In the genomic region with DNA sequence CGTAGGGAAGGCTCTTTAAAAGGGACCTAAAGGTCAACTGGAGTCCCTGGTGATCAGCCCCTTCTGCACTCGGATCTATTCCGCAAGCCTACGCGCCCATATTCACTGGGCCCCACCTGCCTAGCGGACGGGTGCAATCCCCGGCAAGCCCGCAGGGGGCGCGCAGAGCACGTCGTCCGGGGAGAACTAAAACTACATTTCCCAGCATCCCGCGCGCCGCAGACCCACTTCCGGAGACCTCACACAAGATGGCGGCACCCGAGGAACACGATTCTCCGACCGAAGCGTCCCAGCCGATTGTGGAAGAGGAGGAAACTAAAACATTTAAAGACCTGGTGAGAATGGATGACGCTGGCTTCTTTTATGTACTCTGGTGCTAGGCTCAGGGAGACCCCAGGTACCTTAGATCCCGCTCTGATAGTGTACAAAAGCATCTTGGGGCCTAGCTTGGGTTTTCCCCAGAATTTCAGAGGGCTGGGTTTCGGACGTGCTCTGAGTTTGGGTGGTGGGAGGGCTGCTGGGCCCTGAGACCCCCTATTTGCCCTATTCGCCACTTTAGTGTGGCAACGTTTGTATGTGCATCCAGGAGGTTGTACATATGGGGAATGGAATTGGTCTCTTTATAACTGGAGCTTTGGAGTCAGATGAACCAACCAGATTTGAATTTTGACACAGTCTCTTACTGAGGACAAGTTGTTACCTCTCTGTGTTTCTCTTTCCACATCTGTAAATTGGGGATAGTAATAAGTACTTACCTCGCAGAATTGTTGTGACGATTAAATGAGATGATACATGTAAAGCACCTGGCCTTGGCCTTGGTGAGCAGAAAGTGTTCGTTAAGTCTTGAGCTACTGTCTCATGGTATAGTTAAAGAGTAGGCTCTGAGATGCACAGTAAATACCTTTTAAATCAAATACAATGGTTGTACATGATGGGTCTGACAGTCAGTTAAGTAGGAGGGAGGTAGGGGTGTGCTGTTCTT, we compare ENCODE assay signal across 1 cellular context.
TF ChIP-seq lines count a peak whose summit lies in the region.

Gene DDX47, plus strand, starts transcription at position 227 of the 982 bp plus-strand sequence. Its CDS starts 22 bp downstream, at position 249.

TF ChIP-seq in HepG2, 621 proteins besides CTCF, POLR2A, EP300 and RAD21 (continued from another document):
- TF ChIP-seq, protein P1, sequence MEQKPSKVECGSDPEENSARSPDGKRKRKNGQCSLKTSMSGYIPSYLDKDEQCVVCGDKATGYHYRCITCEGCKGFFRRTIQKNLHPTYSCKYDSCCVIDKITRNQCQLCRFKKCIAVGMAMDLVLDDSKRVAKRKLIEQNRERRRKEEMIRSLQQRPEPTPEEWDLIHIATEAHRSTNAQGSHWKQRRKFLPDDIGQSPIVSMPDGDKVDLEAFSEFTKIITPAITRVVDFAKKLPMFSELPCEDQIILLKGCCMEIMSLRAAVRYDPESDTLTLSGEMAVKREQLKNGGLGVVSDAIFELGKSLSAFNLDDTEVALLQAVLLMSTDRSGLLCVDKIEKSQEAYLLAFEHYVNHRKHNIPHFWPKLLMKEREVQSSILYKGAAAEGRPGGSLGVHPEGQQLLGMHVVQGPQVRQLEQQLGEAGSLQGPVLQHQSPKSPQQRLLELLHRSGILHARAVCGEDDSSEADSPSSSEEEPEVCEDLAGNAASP (CRISPR knock-in tag; IDR thresholded peaks at IDR 0.05; ENCODE audit: borderline replicate concordance): peak; percentile 38; the same call in 1 of the 2 replicates
- TF ChIP-seq ZNF569 (CRISPR knock-in tag; IDR thresholded peaks at IDR 0.05; ENCODE audit: borderline replicate concordance) (no peak), HES4 (CRISPR knock-in tag; IDR thresholded peaks at IDR 0.05; ENCODE audit: borderline replicate concordance) (no peak), ZNF781 (CRISPR knock-in tag; IDR thresholded peaks at IDR 0.05; ENCODE audit: borderline replicate concordance, not compliant biosample characterization) (peak; percentile 63), FOXA1 (IDR thresholded peaks at IDR 0.05) (no peak), FOXA1 (CRISPR knock-in tag; IDR thresholded peaks at IDR 0.05) (no peak), GABPB1 (CRISPR knock-in tag; IDR thresholded peaks at IDR 0.05) (peak; percentile 99), MIER2 (CRISPR knock-in tag; IDR thresholded peaks at IDR 0.05) (no peak), KDM6A (CRISPR knock-in tag; IDR thresholded peaks at IDR 0.05; ENCODE audit: low read depth) (no peak), PHF8 (CRISPR knock-in tag; IDR thresholded peaks at IDR 0.05) (peak; percentile 92), MXD3 (CRISPR knock-in tag; IDR thresholded peaks at IDR 0.05) (peak; percentile 69; the same call in 1 of the 2 replicates), PBX3 (CRISPR knock-in tag; IDR thresholded peaks at IDR 0.05; ENCODE audit: borderline replicate concordance) (no peak), ZNF292 (CRISPR knock-in tag; IDR thresholded peaks at IDR 0.05; ENCODE audit: borderline replicate concordance, low read depth) (no peak), FIP1L1 (IDR thresholded peaks at IDR 0.05; ENCODE audit: borderline replicate concordance, insufficient read depth, low read depth, low read length) (no peak), ZNF276 (CRISPR knock-in tag; IDR thresholded peaks at IDR 0.05; ENCODE audit: low read depth) (peak; percentile 60; the same call in 1 of the 2 replicates), GPBP1L1 (CRISPR knock-in tag; IDR thresholded peaks at IDR 0.05) (no peak), WIZ (CRISPR knock-in tag; IDR thresholded peaks at IDR 0.05) (no peak; the same call in 1 of the 2 replicates), MEF2D (CRISPR knock-in tag; IDR thresholded peaks at IDR 0.05) (peak; percentile 21; the same call in 1 of the 2 replicates), KLF13 (CRISPR knock-in tag; IDR thresholded peaks at IDR 0.05) (no peak), ZNF333 (CRISPR knock-in tag; IDR thresholded peaks at IDR 0.05; ENCODE audit: borderline replicate concordance) (no peak), MIXL1 (CRISPR knock-in tag; IDR thresholded peaks at IDR 0.05) (peak; percentile 25; the same call in 1 of the 2 replicates), AGO2 (optimal IDR thresholded peaks at IDR 0.05; ENCODE audit: low read depth, low read length) (no peak), ZNF331 (CRISPR knock-in tag; IDR thresholded peaks at IDR 0.05) (peak; percentile 43; the same call in 1 of the 2 replicates), EZH2 (conservative IDR thresholded peaks at IDR 0.05; ENCODE audit: low read depth, low read length) (no peak), ZNF616 (CRISPR knock-in tag; IDR thresholded peaks at IDR 0.05; ENCODE audit: low read depth) (no peak), JUN (CRISPR knock-in tag; IDR thresholded peaks at IDR 0.05) (no peak), ZMYM2 (CRISPR knock-in tag; IDR thresholded peaks at IDR 0.05) (no peak), GZF1 (CRISPR knock-in tag; IDR thresholded peaks at IDR 0.05) (no peak), SYNCRIP (IDR thresholded peaks at IDR 0.05; ENCODE audit: insufficient read depth, low read depth, low read length) (no peak), ZFY (CRISPR knock-in tag; IDR thresholded peaks at IDR 0.05) (peak; percentile 98), ZNF33A (CRISPR knock-in tag; IDR thresholded peaks at IDR 0.05; ENCODE audit: borderline replicate concordance) (no peak), SOX6 (IDR thresholded peaks at IDR 0.05) (no peak), SOX6 (CRISPR knock-in tag; IDR thresholded peaks at IDR 0.05) (0 out of 2 replicates have a peak, but pooled peaks have one; percentile 2), BRCA1 (CRISPR knock-in tag; IDR thresholded peaks at IDR 0.05) (no peak), SNRNP70 (IDR thresholded peaks at IDR 0.05; ENCODE audit: low read depth, low read length) (no peak), ZNF574 (CRISPR knock-in tag; IDR thresholded peaks at IDR 0.05) (peak; percentile 95), CC2D1A (CRISPR knock-in tag; IDR thresholded peaks at IDR 0.05) (no peak), REXO4 (CRISPR knock-in tag; IDR thresholded peaks at IDR 0.05; ENCODE audit: borderline replicate concordance) (no peak), HNRNPLL (IDR thresholded peaks at IDR 0.05; ENCODE audit: low read depth, low read length, poor library complexity, severe bottlenecking) (peak; percentile 79)
- TF ChIP-seq, protein P2, sequence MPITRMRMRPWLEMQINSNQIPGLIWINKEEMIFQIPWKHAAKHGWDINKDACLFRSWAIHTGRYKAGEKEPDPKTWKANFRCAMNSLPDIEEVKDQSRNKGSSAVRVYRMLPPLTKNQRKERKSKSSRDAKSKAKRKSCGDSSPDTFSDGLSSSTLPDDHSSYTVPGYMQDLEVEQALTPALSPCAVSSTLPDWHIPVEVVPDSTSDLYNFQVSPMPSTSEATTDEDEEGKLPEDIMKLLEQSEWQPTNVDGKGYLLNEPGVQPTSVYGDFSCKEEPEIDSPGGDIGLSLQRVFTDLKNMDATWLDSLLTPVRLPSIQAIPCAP (CRISPR knock-in tag; IDR thresholded peaks at IDR 0.05; ENCODE audit: low read depth): no peak
- TF ChIP-seq, protein P3, sequence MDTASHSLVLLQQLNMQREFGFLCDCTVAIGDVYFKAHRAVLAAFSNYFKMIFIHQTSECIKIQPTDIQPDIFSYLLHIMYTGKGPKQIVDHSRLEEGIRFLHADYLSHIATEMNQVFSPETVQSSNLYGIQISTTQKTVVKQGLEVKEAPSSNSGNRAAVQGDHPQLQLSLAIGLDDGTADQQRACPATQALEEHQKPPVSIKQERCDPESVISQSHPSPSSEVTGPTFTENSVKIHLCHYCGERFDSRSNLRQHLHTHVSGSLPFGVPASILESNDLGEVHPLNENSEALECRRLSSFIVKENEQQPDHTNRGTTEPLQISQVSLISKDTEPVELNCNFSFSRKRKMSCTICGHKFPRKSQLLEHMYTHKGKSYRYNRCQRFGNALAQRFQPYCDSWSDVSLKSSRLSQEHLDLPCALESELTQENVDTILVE (CRISPR knock-in tag; IDR thresholded peaks at IDR 0.05): no peak; the same call in 1 of the 2 replicates
- TF ChIP-seq, protein P4, sequence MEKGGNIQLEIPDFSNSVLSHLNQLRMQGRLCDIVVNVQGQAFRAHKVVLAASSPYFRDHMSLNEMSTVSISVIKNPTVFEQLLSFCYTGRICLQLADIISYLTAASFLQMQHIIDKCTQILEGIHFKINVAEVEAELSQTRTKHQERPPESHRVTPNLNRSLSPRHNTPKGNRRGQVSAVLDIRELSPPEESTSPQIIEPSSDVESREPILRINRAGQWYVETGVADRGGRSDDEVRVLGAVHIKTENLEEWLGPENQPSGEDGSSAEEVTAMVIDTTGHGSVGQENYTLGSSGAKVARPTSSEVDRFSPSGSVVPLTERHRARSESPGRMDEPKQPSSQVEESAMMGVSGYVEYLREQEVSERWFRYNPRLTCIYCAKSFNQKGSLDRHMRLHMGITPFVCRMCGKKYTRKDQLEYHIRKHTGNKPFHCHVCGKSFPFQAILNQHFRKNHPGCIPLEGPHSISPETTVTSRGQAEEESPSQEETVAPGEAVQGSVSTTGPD (CRISPR knock-in tag; IDR thresholded peaks at IDR 0.05): no peak
- TF ChIP-seq, protein P5, sequence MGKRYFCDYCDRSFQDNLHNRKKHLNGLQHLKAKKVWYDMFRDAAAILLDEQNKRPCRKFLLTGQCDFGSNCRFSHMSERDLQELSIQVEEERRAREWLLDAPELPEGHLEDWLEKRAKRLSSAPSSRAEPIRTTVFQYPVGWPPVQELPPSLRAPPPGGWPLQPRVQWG (CRISPR knock-in tag; IDR thresholded peaks at IDR 0.05; ENCODE audit: borderline replicate concordance, low read depth): no peak
